ENCODE assay signal across 8 cellular contexts in genomic region chr16:4768549-4769305, GRCh38. TPM values are rescaled to one million over a fixed set of nuclear protein-coding genes. Genes with fewer than 3 reads are reported as not detected.
DNase-seq lines count a peak whose midpoint lies in the region; ATAC-seq, FAIRE-seq and TF ChIP-seq lines count a peak whose summit lies in the region.

No MANE protein-coding gene starts in this region.

- H3K4me3 ChIP-seq in SU-DHL-6 (ENCODE audit: insufficient read depth, low read length, poor library complexity, severe bottlenecking), result peak overlapping the region; percentile 87
- H3K4me3 ChIP-seq in cardiac muscle cell, result peak overlapping the region; percentile 52
- H3K4me3 ChIP-seq in pancreas, result peak overlapping the region; percentile 37 to 93 (median 62)
- H3K4me3 ChIP-seq in thyroid gland (replicated peaks in 1 of 3), result peak overlapping the region in 2 of 3 donors; percentile 5 to 42

- H3F3A ChIP-seq in SU-DHL-6 (ENCODE audit: insufficient read depth), result peaks cover 24% of the 10 kb centered on the region

- no peak overlapping the region for H3K27ac ChIP-seq in SU-DHL-6 (ENCODE audit: low read depth, low read length)
- peak overlapping the region; percentile 65 for H3K27ac ChIP-seq in cardiac muscle cell
- peak overlapping the region; percentile 72 to 89 (median 82) for H3K27ac ChIP-seq in pancreas
- peak overlapping the region; percentile 62 to 77 (median 75) for H3K27ac ChIP-seq in thyroid gland

- no peaks in the 10 kb centered on the region for H3K9me3 Mint-ChIP-seq in HFFc6
- H3K9me3 Mint-ChIP-seq in activated naive CD8-positive, alpha-beta T cell treated with anti-CD3 and anti-CD28 coated beads, Interleukin-2, amount 50 U/mL, for 24 hours, result no peaks in the 10 kb centered on the region

- peaks cover 4% of the 10 kb centered on the region for H3K4me1 ChIP-seq in cardiac muscle cell (ENCODE audit: low read depth)
- peaks cover 0 to 18% (median 12%) of the 10 kb centered on the region in 3 donors for H3K4me1 ChIP-seq in pancreas
- H3K4me1 ChIP-seq in thyroid gland, result peaks cover 6 to 21% of the 10 kb centered on the region in 2 donors

- H3K27me3 Mint-ChIP-seq in HFFc6 (ENCODE audit: insufficient read depth), result no peaks in the 10 kb centered on the region; the same call in 1 of the 2 replicates
- H3K27me3 Mint-ChIP-seq in activated naive CD8-positive, alpha-beta T cell treated with anti-CD3 and anti-CD28 coated beads, Interleukin-2, amount 50 U/mL, for 24 hours, result no peaks in the 10 kb centered on the region

- H3K36me3 ChIP-seq in SU-DHL-6 (ENCODE audit: low read length) (no peaks in the 10 kb centered on the region), cardiac muscle cell (peaks cover 4% of the 10 kb centered on the region), pancreas (no peaks in the 10 kb centered on the region), thyroid gland (peaks cover 6% of the 10 kb centered on the region in 2 donors)

- intact Hi-C loops in pancreas (cut with DNase I), result no loop called here
- intact Hi-C loops in thyroid gland (cut with DNase I), result loop anchor here (5.0 kb wide), 1 partner anchor 34 kb away; the partner anchor contains the start of gene ROGDI

- no peaks in the 10 kb centered on the region for H4K20me1 ChIP-seq in SU-DHL-6 (ENCODE audit: low read depth, low read length)

- peaks cover 27% of the 10 kb centered on the region for H3K4me1 Mint-ChIP-seq in HFFc6 (ENCODE audit: low read depth)
- peaks cover 23% of the 10 kb centered on the region for H3K4me1 Mint-ChIP-seq in activated naive CD8-positive, alpha-beta T cell treated with anti-CD3 and anti-CD28 coated beads, Interleukin-2, amount 50 U/mL, for 24 hours

- no peaks in the 10 kb centered on the region for H3K79me2 ChIP-seq in SU-DHL-6 (ENCODE audit: insufficient read depth, low read length)

- no peaks in the 10 kb centered on the region for H3K9me3 ChIP-seq in SU-DHL-6 (ENCODE audit: insufficient read depth, low read length)
- no peaks in the 10 kb centered on the region for H3K9me3 ChIP-seq in cardiac muscle cell (ENCODE audit: low read depth)
- H3K9me3 ChIP-seq in pancreas, result no peaks in the 10 kb centered on the region
- H3K9me3 ChIP-seq in thyroid gland, result no peaks in the 10 kb centered on the region

- FAIRE-seq in pancreas (lab: Jason Lieb, UNC), result no peak

- ATAC-seq in activated naive CD8-positive, alpha-beta T cell treated with anti-CD3 and anti-CD28 coated beads, Interleukin-2, amount 50 U/mL, for 24 hours, result peak; percentile 82
- peak; percentile 90 to 95 (median 91) for ATAC-seq in pancreas

- H3K9me2 ChIP-seq in SU-DHL-6 (replicated peaks; ENCODE audit: insufficient read depth, low read length), result no peaks in the 10 kb centered on the region

- TF ChIP-seq CTCF in HFFc6 (IDR thresholded peaks at IDR 0.05) (no peak), SU-DHL-6 (IDR thresholded peaks at IDR 0.05; ENCODE audit: insufficient read depth, low read length, poor library complexity, severe bottlenecking) (no peak), cardiac muscle cell (IDR thresholded peaks at IDR 0.05; ENCODE audit: low read depth, low read length) (no peak), pancreas (IDR thresholded peaks at IDR 0.05) (no peak), thyroid gland (IDR thresholded peaks at IDR 0.05) (no peak)

- H3K27me3 ChIP-seq in SU-DHL-6 (ENCODE audit: low read length), result no peaks in the 10 kb centered on the region
- no peaks in the 10 kb centered on the region for H3K27me3 ChIP-seq in cardiac muscle cell
- H3K27me3 ChIP-seq in pancreas, result no peaks in the 10 kb centered on the region
- H3K27me3 ChIP-seq in thyroid gland, result no peaks in the 10 kb centered on the region

- H3K27ac Mint-ChIP-seq in HFFc6, result peak overlapping the region; percentile 94
- H3K27ac Mint-ChIP-seq in activated naive CD8-positive, alpha-beta T cell treated with anti-CD3 and anti-CD28 coated beads, Interleukin-2, amount 50 U/mL, for 24 hours, result peak overlapping the region; percentile 87

- DNase-seq in GM04504 (ENCODE audit: low read depth) (peak; percentile 91), HFFc6 (peak; percentile 93), NCI-H1092 (lab: John Stamatoyannopoulos, UW) (peak; percentile 95), cardiac muscle cell (ENCODE audit: low read depth in 1 of 2, low spot score in 1 of 2) (peak; percentile 96 to 98), pancreas (peak; percentile 95 to 98 (median 97)), thyroid gland (peak; percentile 97 to 98)
- DNase-seq in activated naive CD8-positive, alpha-beta T cell treated with anti-CD3 and anti-CD28 coated beads, Interleukin-2, amount 50 U/mL, for 24 hours, result peak; percentile 93

- peak overlapping the region; percentile 66 for H3K4me2 ChIP-seq in SU-DHL-6 (ENCODE audit: low read depth, low read length, poor library complexity, severe bottlenecking)

- H3K4me3 Mint-ChIP-seq in HFFc6, result peak overlapping the region; percentile 88
- peak overlapping the region; percentile 85 for H3K4me3 Mint-ChIP-seq in activated naive CD8-positive, alpha-beta T cell treated with anti-CD3 and anti-CD28 coated beads, Interleukin-2, amount 50 U/mL, for 24 hours

- 2 to 3% methylated on average over 48 of the region's 48 CpGs for WGBS in pancreas, 2 donors
- WGBS in thyroid gland, 2 donors, result 8 to 10% methylated on average over 10 to 15 of the region's 48 CpGs

- H2AFZ ChIP-seq in SU-DHL-6 (ENCODE audit: low read depth, low read length, severe bottlenecking), result peak overlapping the region; percentile 80

- no peaks in the 10 kb centered on the region for H3K36me3 Mint-ChIP-seq in HFFc6 (ENCODE audit: low read depth)
- H3K36me3 Mint-ChIP-seq in activated naive CD8-positive, alpha-beta T cell treated with anti-CD3 and anti-CD28 coated beads, Interleukin-2, amount 50 U/mL, for 24 hours (ENCODE audit: low read depth), result no peaks in the 10 kb centered on the region

- H3K9ac ChIP-seq in SU-DHL-6 (ENCODE audit: low read length), result peak overlapping the region; percentile 83

- TF ChIP-seq POLR2A in thyroid gland (IDR thresholded peaks at IDR 0.05), result peak in 1 of 2 donors; percentile 82

RNA-seq across cellular contexts. Expression of gene ZNF500, which starts 1.8 kb away (rescaled TPM):
- total RNA-seq in HFFc6 (2021; fragmentation: NEBNext Ultra II Directional; extraction: Animal tissue kit (Norgen Biotek cat#: 25700)), result 10 to 100 TPM in 4 of 6 experiments, 1 to 10 TPM in 2; 8.9 to 13.4 (median 10.4) TPM
- 20.4 and 32.7 TPM in 2 replicates for total RNA-seq in cardiac muscle cell
- polyA plus RNA-seq in cardiac muscle cell, result 17.0 and 23.8 TPM in 2 replicates
- total RNA-seq in pancreas, result 10 to 100 TPM in 1 of 6 donors, 1 to 10 TPM in 5; 5.5 to 10.0 (median 7.2) TPM
- polyA plus RNA-seq in pancreas, result 10 to 100 TPM in 1 of 2 donors, 1 to 10 TPM in 1; 6.5 to 14.1 TPM
- total RNA-seq in thyroid gland, result 10 to 100 TPM; 11.8 to 20.6 (median 17.6) TPM

RNA-seq across cellular contexts. Expression of gene SEPTIN12, which starts 19.4 kb away (rescaled TPM):
- total RNA-seq in HFFc6 (2021; fragmentation: NEBNext Ultra II Directional; extraction: Animal tissue kit (Norgen Biotek cat#: 25700)), result not detected
- total RNA-seq in cardiac muscle cell, result 1.7 and 2.9 TPM in 2 replicates
- 2.2 and 7.3 TPM in 2 replicates for polyA plus RNA-seq in cardiac muscle cell
- not detected for total RNA-seq in pancreas
- polyA plus RNA-seq in pancreas, result 1 to 10 TPM in 1 of 2 donors, not detected in 1; 1.4 TPM
- total RNA-seq in thyroid gland, result under 1 TPM in 1 of 4 donors, not detected in 3; 0.54 TPM

RNA-seq across cellular contexts. Expression of gene SMIM22, which starts 26.4 kb away (rescaled TPM):
- total RNA-seq in HFFc6 (2021; fragmentation: NEBNext Ultra II Directional; extraction: Animal tissue kit (Norgen Biotek cat#: 25700)), result not detected
- total RNA-seq in cardiac muscle cell (not detected in 2 replicates), pancreas (10 to 100 TPM; 49.2 to 69.1 (median 63.2) TPM), thyroid gland (not detected)
- polyA plus RNA-seq in cardiac muscle cell (0.41 and 5.3 TPM in 2 replicates), pancreas (100 to 1,000 TPM; 176 to 367 TPM)

RNA-seq across cellular contexts. Expression of gene ROGDI, which starts 33.7 kb away (rescaled TPM):
- 10 to 100 TPM; 16.8 to 20.1 (median 18.5) TPM for total RNA-seq in HFFc6 (2021; fragmentation: NEBNext Ultra II Directional; extraction: Animal tissue kit (Norgen Biotek cat#: 25700))
- total RNA-seq in cardiac muscle cell (146 and 161 TPM in 2 replicates), pancreas (10 to 100 TPM; 12.3 to 18.3 (median 13.0) TPM), thyroid gland (10 to 100 TPM in 2 of 4 donors, 1 to 10 TPM in 2; 5.9 to 12.1 (median 8.4) TPM)
- polyA plus RNA-seq in cardiac muscle cell (173 and 220 TPM in 2 replicates), pancreas (10 to 100 TPM; 55.0 to 63.0 TPM)

RNA-seq across cellular contexts. Expression of gene DNAAF8, which starts 34.4 kb away (rescaled TPM):
- 1 to 10 TPM; 1.1 to 2.8 (median 1.6) TPM for total RNA-seq in HFFc6 (2021; fragmentation: NEBNext Ultra II Directional; extraction: Animal tissue kit (Norgen Biotek cat#: 25700))
- total RNA-seq in cardiac muscle cell (0.77 and 1.2 TPM in 2 replicates), pancreas (1 to 10 TPM in 1 of 6 donors, under 1 TPM in 5; 0.23 to 1.0 (median 0.58) TPM), thyroid gland (1 to 10 TPM in 3 of 4 donors, under 1 TPM in 1; 0.25 to 4.1 (median 2.8) TPM)
- polyA plus RNA-seq in cardiac muscle cell (0.07 and 1.2 TPM in 2 replicates), pancreas (1 to 10 TPM in 1 of 2 donors, under 1 TPM in 1; 0.52 to 1.0 TPM)

Comparison
In these comparisons a context has a peak if more than half of its experiments do, and no peak if none do; other contexts are left out.
1. H3K4me3 ChIP-seq: peak in every context shown above with its lines; median percentile 87 in SU-DHL-6; 62 in pancreas; 52 in cardiac muscle cell; 24 in thyroid gland.
2. RNA of gene SMIM22, which starts 26.4 kb away (total RNA-seq): 49.2 to 69.1 TPM in pancreas; not detected in HFFc6, not detected in cardiac muscle cell and not detected in thyroid gland; every median in the first group is over 10 times any median in the second.
3. Peak in every context shown above with its lines, with median percentiles within 50 percentile points of each other: DNase-seq.